In genomic region chr2:123993728-123994323, GRCh38 we compare ENCODE assay signal across 8 cellular contexts. TPM values are rescaled to one million over a fixed set of nuclear protein-coding genes. Genes with fewer than 3 reads are reported as not detected.
DNase-seq lines count a peak whose midpoint lies in the region; ATAC-seq and TF ChIP-seq lines count a peak whose summit lies in the region.

No MANE protein-coding gene starts in this region.

- H3K27ac ChIP-seq in A673 (ENCODE audit: low read depth, low read length, poor library complexity, severe bottlenecking) = no peak overlapping the region
- H3K27ac ChIP-seq in OCI-LY3 (ENCODE audit: low read length) = no peak overlapping the region
- H3K27ac ChIP-seq in neural cell (ENCODE audit: low read length) = no peak overlapping the region

- H3K9ac ChIP-seq in OCI-LY3 (ENCODE audit: low read length) = no peak overlapping the region
- no peak overlapping the region for H3K9ac ChIP-seq in neural cell (ENCODE audit: low read length)

- H3K9me3 Mint-ChIP-seq in endothelial cell (ENCODE audit: unreplicated experiment) = no peaks in the 10 kb centered on the region

- H3K36me3 ChIP-seq in A673 (ENCODE audit: insufficient read depth, low read length, poor library complexity, severe bottlenecking) (no peaks in the 10 kb centered on the region), OCI-LY3 (replicated peaks; ENCODE audit: low read depth, low read length) (no peaks in the 10 kb centered on the region), neural cell (ENCODE audit: insufficient read depth, low read length) (no peaks in the 10 kb centered on the region)

- TF ChIP-seq RAD21 in neural cell (conservative IDR thresholded peaks at IDR 0.05) = peak; percentile 18

- H3K9me2 ChIP-seq in neural cell (ENCODE audit: insufficient read depth, low read length) = no peaks in the 10 kb centered on the region

- no peaks in the 10 kb centered on the region for H3K27me3 ChIP-seq in A673 (replicated peaks; ENCODE audit: insufficient read depth, low read depth, low read length, poor library complexity)
- no peaks in the 10 kb centered on the region for H3K27me3 ChIP-seq in OCI-LY3 (ENCODE audit: low read depth, low read length)
- no peaks in the 10 kb centered on the region for H3K27me3 ChIP-seq in neural cell (ENCODE audit: insufficient read depth, low read depth, low read length)

- H3K4me3 Mint-ChIP-seq in endothelial cell (ENCODE audit: unreplicated experiment) (no peak overlapping the region), T-helper 17 cell (no peak overlapping the region)

- no peaks in the 10 kb centered on the region for H3K9me3 ChIP-seq in A673 (ENCODE audit: low read depth, low read length, poor library complexity, severe bottlenecking)
- H3K9me3 ChIP-seq in OCI-LY3 (ENCODE audit: insufficient read depth, low read length) = no peaks in the 10 kb centered on the region
- no peaks in the 10 kb centered on the region for H3K9me3 ChIP-seq in neural cell (ENCODE audit: low read length)
- no peaks in the 10 kb centered on the region for H3K9me3 ChIP-seq in T-helper 17 cell (ENCODE audit: control insufficient read depth, low read length, poor library complexity, severe bottlenecking)

- H3K27ac Mint-ChIP-seq in endothelial cell (ENCODE audit: unreplicated experiment) = no peak overlapping the region
- H3K27ac Mint-ChIP-seq in T-helper 17 cell = no peak overlapping the region

- DNase-seq in A673 (ENCODE audit: low spot score) (peak; percentile 62), GM10266 (ENCODE audit: extremely low spot score) (peak; percentile 6), endothelial cell (ENCODE audit: low spot score) (peak; percentile 63), NCI-H1048 (lab: John Stamatoyannopoulos, UW) (no peak), T-helper 17 cell (no peak)

- H3K36me3 Mint-ChIP-seq in endothelial cell (ENCODE audit: low read depth, unreplicated experiment) (no peaks in the 10 kb centered on the region), T-helper 17 cell (ENCODE audit: low read depth) (peaks cover 2% of the 10 kb centered on the region)

- no peaks in the 10 kb centered on the region for H3K79me2 ChIP-seq in OCI-LY3 (ENCODE audit: low read length)
- no peaks in the 10 kb centered on the region for H3K79me2 ChIP-seq in neural cell (replicated peaks; ENCODE audit: insufficient read depth, low read length)

- peak overlapping the region; percentile 62 for H3K4me2 ChIP-seq in OCI-LY3 (ENCODE audit: low read length)
- no peak overlapping the region for H3K4me2 ChIP-seq in neural cell (ENCODE audit: low read length)

- CTCF ChIA-PET in A673 (lab: Charles Lee) = no interaction called here

- intact Hi-C loops in A673 (cut with micrococcal nuclease; ENCODE audit: unreplicated experiment) = loop anchor here (5.0 kb wide), 1 partner anchor 477 kb away; no protein-coding TSS in a partner anchor

- POLR2A ChIA-PET in A673 (lab: Charles Lee; ENCODE audit: low non-redundant PET) = no interaction called here

- H4K20me1 ChIP-seq in OCI-LY3 (ENCODE audit: insufficient read depth, low read length) (no peaks in the 10 kb centered on the region), neural cell (ENCODE audit: insufficient read depth) (no peaks in the 10 kb centered on the region)

- no peaks in the 10 kb centered on the region for H3K4me1 Mint-ChIP-seq in endothelial cell (ENCODE audit: unreplicated experiment)
- H3K4me1 Mint-ChIP-seq in T-helper 17 cell = peaks cover 3% of the 10 kb centered on the region

- H3K4me1 ChIP-seq in A673 (ENCODE audit: insufficient read depth, low read length, poor library complexity, severe bottlenecking) (no peaks in the 10 kb centered on the region), OCI-LY3 (ENCODE audit: low read length) (no peaks in the 10 kb centered on the region)

- no peaks in the 10 kb centered on the region for H3F3A ChIP-seq in neural cell (ENCODE audit: insufficient read depth, low read length, poor library complexity, severe bottlenecking)

- no peak for TF ChIP-seq EP300 in neural cell (conservative IDR thresholded peaks at IDR 0.05; ENCODE audit: poor library complexity, severe bottlenecking)

- ATAC-seq in HG02798 (IDR thresholded peaks at IDR 0.05; ENCODE audit: poor library complexity, unreplicated experiment) = peak; percentile 86
- no peak for ATAC-seq in T-helper 17 cell

- no peaks in the 10 kb centered on the region for H3K27me3 Mint-ChIP-seq in endothelial cell (ENCODE audit: unreplicated experiment)
- no peaks in the 10 kb centered on the region for H3K27me3 Mint-ChIP-seq in T-helper 17 cell

- BruUV-seq in A673 (replicated peaks; lab: Mats Ljungman, UMichigan) = no TSS peak

- TF ChIP-seq CTCF in A673 (conservative IDR thresholded peaks at IDR 0.05; ENCODE audit: low read depth, low read length) (peak; percentile 64), GM10266 (IDR thresholded peaks at IDR 0.05; ENCODE audit: control insufficient read depth, insufficient read depth, low read depth, missing control alignments) (peak; percentile 52), OCI-LY3 (IDR thresholded peaks at IDR 0.05; ENCODE audit: low read depth, low read length) (peak; percentile 66), endothelial cell (IDR thresholded peaks at IDR 0.05; ENCODE audit: unreplicated experiment) (peak; percentile 80), neural cell (IDR thresholded peaks at IDR 0.05; ENCODE audit: poor library complexity, severe bottlenecking) (no peak)

- H3K4me3 ChIP-seq in A673 (ENCODE audit: low read depth, low read length, poor library complexity, severe bottlenecking) = no peak overlapping the region
- H3K4me3 ChIP-seq in OCI-LY3 (ENCODE audit: low read length) = peak overlapping the region; percentile 42
- no peak overlapping the region for H3K4me3 ChIP-seq in neural cell (ENCODE audit: low read length)

- no peak overlapping the region for H2AFZ ChIP-seq in OCI-LY3 (ENCODE audit: low read depth, low read length)
- H2AFZ ChIP-seq in neural cell (ENCODE audit: low read depth, low read length) = no peak overlapping the region

TF ChIP-seq in neural cell, 6 proteins besides CTCF, POLR2A, EP300 and RAD21:
- TF ChIP-seq EZH2 (IDR thresholded peaks at IDR 0.05; ENCODE audit: borderline replicate concordance, insufficient read depth, low read length, poor library complexity, severe bottlenecking) = no peak
- no peak for TF ChIP-seq MXI1 (conservative IDR thresholded peaks at IDR 0.05; ENCODE audit: poor library complexity, severe bottlenecking)
- TF ChIP-seq SMC3 (conservative IDR thresholded peaks at IDR 0.05; ENCODE audit: poor library complexity) = peak; percentile 25

RNA-seq across cellular contexts. Expression of gene CNTNAP5, which starts 31.3 kb away (rescaled TPM):
- total RNA-seq in A673 (2021) (not detected in 2 replicates), endothelial cell (ENCODE audit: unreplicated experiment) (5.0 TPM), T-helper 17 cell (not detected)
- 19.3 and 39.0 TPM in 2 replicates for polyA plus RNA-seq in neural cell
- polyA minus RNA-seq in neural cell = 238 and 256 TPM in 2 replicates

Comparison
In these comparisons a context has a peak if more than half of its experiments do, and no peak if none do; other contexts are left out.
1. DNase-seq: peak in A673 (single experiment), GM10266 (single experiment) and endothelial cell (single experiment); none in NCI-H1048 (single experiment) and T-helper 17 cell (0 of 3).